18 cellular contexts compared by ENCODE assay signal in genomic region chr2:160358051-160358450, GRCh38.
DNase-seq lines count a peak whose midpoint lies in the region; ATAC-seq lines count a peak whose summit lies in the region.
"Had no signal": no experiment of that assay in that cellular context is flagged by ENCODE, and none has a peak within 500 bp of the region (broad histone marks: within the 10 kb centered on the region; RNA-seq: fewer than 3 reads in every experiment).

No MANE protein-coding gene starts in this region.

- no peaks in the 10 kb centered on the region for H3K9me2 ChIP-seq in GM23248 (ENCODE audit: insufficient read depth)

- H3K4me2 ChIP-seq in GM23248 (ENCODE audit: unreplicated experiment), result peak overlapping the region; percentile 41

- H2AFZ ChIP-seq in ACC112 (ENCODE audit: low read length, unreplicated experiment) (no peak overlapping the region), GM23248 (no peak overlapping the region)

- H3F3A ChIP-seq in GM23248 (ENCODE audit: insufficient read depth), result peaks cover 88% of the 10 kb centered on the region

- H3K4me1 ChIP-seq in ACC112 (ENCODE audit: control insufficient read depth, insufficient read depth, low read length, unreplicated experiment) (peaks cover 77% of the 10 kb centered on the region), GM23248 (ENCODE audit: insufficient read depth) (peaks cover 77% of the 10 kb centered on the region), SJSA1 (replicated peaks) (peaks cover 14% of the 10 kb centered on the region)

- WGBS in GM23248 (ENCODE audit: low coverage in 1 of 2, low lambda C conversion rate in 2 of 2, missing lambda C conversion rate in 2 of 2), 2 experiments, result 42 to 44% methylated on average over 5 of the region's 5 CpGs

- no peaks in the 10 kb centered on the region for H3K9me3 ChIP-seq in GM23248 (ENCODE audit: low read depth)
- no peaks in the 10 kb centered on the region for H3K9me3 ChIP-seq in SJSA1 (replicated peaks)
- H3K9me3 ChIP-seq: lower lobe of right lung, upper lobe of right lung had no signal

- H4K20me1 ChIP-seq in GM23248 (ENCODE audit: insufficient read depth), result peaks cover 18% of the 10 kb centered on the region

- peaks cover 95% of the 10 kb centered on the region for H3K79me2 ChIP-seq in ACC112 (ENCODE audit: control insufficient read depth, insufficient read depth, low read length, unreplicated experiment)
- peaks cover 100% of the 10 kb centered on the region for H3K79me2 ChIP-seq in GM23248 (ENCODE audit: insufficient read depth)

- DNase-seq in GM23248, result peak; percentile 83
- DNase-seq in SJSA1 (ENCODE audit: low read depth in 1 of 2, low spot score in 2 of 2), result no peak
- peak; percentile 69 for DNase-seq in fibroblast of peridontal ligament (ENCODE audit: extremely low read depth)
- no peak for DNase-seq in NCI-H1436 treated with DMSO at 0.1 percent for 48 hours (lab: John Stamatoyannopoulos, UW)
- DNase-seq in GF-D8 (lab: John Stamatoyannopoulos, UW), result no peak
- DNase-seq in ACHN, result no peak
- DNase-seq: activated CD4-positive, CD25-positive, alpha-beta regulatory T cell treated with anti-CD3 and anti-CD28 coated beads, Interleukin-2, amount 50 U/mL, for 72 hours; activated gamma-delta T cell treated with Interleukin-2 at 50 U/mL for 16 hours; dorsolateral prefrontal cortex; lower lobe of right lung; NCI-H2029 treated with DMSO at 0.1 percent for 48 hours; NCI-H774; RPMI8226; stimulated activated CD4-positive, alpha-beta T cell treated with anti-CD3 and anti-CD28 coated beads, Interleukin-15, amount 100 ng/mL, for 24 hours; stimulated activated naive CD8-positive, alpha-beta T cell treated with anti-CD3 and anti-CD28 coated beads, Interleukin-15, amount 100 ng/mL, for 72 hours; upper lobe of right lung had no signal

- H3K4me3 ChIP-seq in ACC112 (ENCODE audit: low read depth, low read length), result peak overlapping the region; percentile 1; the same call in 1 of the 2 replicates
- no peak overlapping the region for H3K4me3 ChIP-seq in GM23248
- no peak overlapping the region for H3K4me3 ChIP-seq in SJSA1
- H3K4me3 ChIP-seq: dorsolateral prefrontal cortex, lower lobe of right lung, upper lobe of right lung had no signal

- no peak overlapping the region for H3K9ac ChIP-seq in GM23248

- in situ Hi-C loops in GM23248 (cut with MboI) (no loop called here), ACHN (cut with HindIII; ENCODE audit: low pct_ligation_motif_present, low pct_unique_long_range_greater_than_20kb, low sequenced_read_pairs) (no loop called here)

- H3K27ac ChIP-seq in ACC112 (ENCODE audit: low read depth, low read length) (peak overlapping the region; percentile 67), GM23248 (peak overlapping the region; percentile 68), SJSA1 (peak overlapping the region; percentile 3; the same call in 1 of the 2 replicates)
- H3K27ac ChIP-seq: dorsolateral prefrontal cortex, lower lobe of right lung, upper lobe of right lung had no signal

- no peak for ATAC-seq in HG03196 (IDR thresholded peaks at IDR 0.05; ENCODE audit: unreplicated experiment)
- ATAC-seq: lower lobe of right lung; stimulated activated naive CD8-positive, alpha-beta T cell treated with anti-CD3 and anti-CD28 coated beads, Interleukin-15, amount 100 ng/mL, for 72 hours; upper lobe of right lung had no signal

- H3K27me3 ChIP-seq in ACC112 (ENCODE audit: insufficient read depth, low read length) (no peaks in the 10 kb centered on the region), GM23248 (replicated peaks; ENCODE audit: insufficient read depth) (no peaks in the 10 kb centered on the region), SJSA1 (replicated peaks) (no peaks in the 10 kb centered on the region)
- H3K27me3 ChIP-seq: dorsolateral prefrontal cortex, upper lobe of right lung had no signal

- peaks cover 12% of the 10 kb centered on the region; the same call in 1 of the 2 replicates for H3K36me3 ChIP-seq in ACC112 (ENCODE audit: insufficient read depth, low read length)
- H3K36me3 ChIP-seq in GM23248 (ENCODE audit: low read depth), result peaks cover 12% of the 10 kb centered on the region; the same call in 1 of the 2 replicates
- peaks cover 44% of the 10 kb centered on the region for H3K36me3 ChIP-seq in SJSA1
- H3K36me3 ChIP-seq: lower lobe of right lung, upper lobe of right lung had no signal

Comparison
In these comparisons a context has a peak if more than half of its experiments do, and no peak if none do; other contexts are left out.
1. H3K27ac ChIP-seq: peak in every context shown above with its lines; median percentile 68 in GM23248; 67 in ACC112; 3 in SJSA1.
2. DNase-seq: peak in GM23248 (single experiment) and fibroblast of peridontal ligament (single experiment); none in SJSA1 (0 of 2), NCI-H1436 treated with DMSO at 0.1 percent for 48 hours (single experiment), GF-D8 (single experiment) and ACHN (single experiment).